Comparison of ENCODE assay signal across 25 cellular contexts in genomic region chr4:620201-620600, GRCh38. TPM values are rescaled to one million over a fixed set of nuclear protein-coding genes. Genes with fewer than 3 reads are reported as not detected.
A peak's percentile ranks its signal among the peaks of the same experiment; 100 is the strongest.
DNase-seq lines count a peak whose midpoint lies in the region; ATAC-seq and TF ChIP-seq lines count a peak whose summit lies in the region.
"Had no signal": no experiment of that assay in that cellular context is flagged by ENCODE, and none has a peak within 500 bp of the region (broad histone marks: within the 10 kb centered on the region; RNA-seq: fewer than 3 reads in every experiment).

No MANE protein-coding gene starts in this region.

- H3K27ac ChIP-seq in osteoblast (ENCODE audit: low read depth, low read length) = no peak overlapping the region
- H3K27ac ChIP-seq in aorta (ENCODE audit: low read depth in 1 of 2, low read length in 2 of 2) = no peak overlapping the region
- H3K27ac ChIP-seq: HL-60, Peyer's patch had no signal

- no peak overlapping the region for H3K4me2 ChIP-seq in osteoblast (ENCODE audit: insufficient read depth, low read length)

- H3K79me2 ChIP-seq in osteoblast (ENCODE audit: insufficient read depth, low read length) = no peaks in the 10 kb centered on the region

- H3K36me3 ChIP-seq in osteoblast (ENCODE audit: insufficient read depth, low read length) (no peaks in the 10 kb centered on the region), aorta (ENCODE audit: control insufficient read depth in 1 of 2, insufficient read depth in 2 of 2, low read length in 1 of 2) (no peaks in the 10 kb centered on the region)
- H3K36me3 ChIP-seq: BE2C, Peyer's patch had no signal

- no peaks in the 10 kb centered on the region for H3K27me3 ChIP-seq in osteoblast (ENCODE audit: insufficient read depth, low read length)
- no peaks in the 10 kb centered on the region for H3K27me3 ChIP-seq in aorta (ENCODE audit: control insufficient read depth in 1 of 2, insufficient read depth in 2 of 2, low read length in 1 of 2)
- H3K27me3 ChIP-seq: BE2C, Peyer's patch had no signal

- H4K20me1 ChIP-seq in osteoblast (ENCODE audit: insufficient read depth, low read length) = no peaks in the 10 kb centered on the region

- whole genome bisulfite sequencing in aorta, 2 donors = 72 to 73% methylated on average over 11 of the region's 11 CpGs

- H3K9me3 ChIP-seq in osteoblast (ENCODE audit: low read depth, low read length) (no peaks in the 10 kb centered on the region), aorta (ENCODE audit: control insufficient read depth, low read length) (peaks cover 2% of the 10 kb centered on the region)
- H3K9me3 ChIP-seq: Peyer's patch had no signal

- no peak overlapping the region for H2AFZ ChIP-seq in osteoblast (ENCODE audit: low read length)

- H3K4me3 ChIP-seq in osteoblast (ENCODE audit: insufficient read depth, low read length) (no peak overlapping the region), aorta (ENCODE audit: low read length in 2 of 2) (no peak overlapping the region)
- H3K4me3 ChIP-seq: Peyer's patch had no signal

- intact Hi-C loops in aorta (cut with DNase I) = no loop called here

- DNase-seq in activated effector memory CD4-positive, alpha-beta T cell treated with anti-CD3 and anti-CD28 coated beads, Interleukin-2, amount 50 U/mL, for 16 hours = peak; percentile 19
- no peak for DNase-seq in activated effector memory CD4-positive, alpha-beta T cell treated with Interleukin-2 at 50 U/mL for 16 hours
- DNase-seq in ecto neural progenitor cell (ENCODE audit: low spot score) (peak; percentile 27), osteoblast (ENCODE audit: insufficient read length, low spot score, missing footprints) (peak; percentile 35), aorta (peak; percentile 19 to 45), GOT3 (lab: John Stamatoyannopoulos, UW) (no peak)
- DNase-seq: 8988T, ACHN, BE2C, Calu3, DMS79 treated with DMSO at 0.1 percent for 48 hours, GF-D8, NCI-H1048, NCI-H1417, NCI-H1694, NCI-H2029 treated with DMSO at 0.1 percent for 48 hours, NCI-H2227 treated with DMSO at 0.1 percent for 48 hours, NCI-H526 treated with DMSO at 0.1 percent for 48 hours, SIG-M5 had no signal

- ATAC-seq in aorta (ENCODE audit: low FRiP score) (no peak), GM21529 (IDR thresholded peaks at IDR 0.05; ENCODE audit: unreplicated experiment) (no peak)

- no peak for TF ChIP-seq CTCF in osteoblast (IDR thresholded peaks at IDR 0.05; ENCODE audit: extremely low read depth, low read depth, low read length)

- H3K4me1 ChIP-seq in osteoblast (ENCODE audit: insufficient read depth, low read length) (no peaks in the 10 kb centered on the region), aorta (ENCODE audit: control insufficient read depth in 1 of 2, insufficient read depth in 2 of 2, low read length in 2 of 2) (no peaks in the 10 kb centered on the region)
- H3K4me1 ChIP-seq: BE2C, Peyer's patch had no signal

RNA-seq across cellular contexts. Expression of gene PDE6B, which starts 5.2 kb away (rescaled TPM):
- not detected in 2 replicates for total RNA-seq in osteoblast
- total RNA-seq in aorta = 1 to 10 TPM; 1.9 to 2.4 TPM
- 1 to 10 TPM; 1.1 to 4.0 TPM for polyA plus RNA-seq in aorta
- total RNA-seq: Calu3, H4, NCI-H460, OCI-LY7 had no signal

RNA-seq across cellular contexts. Expression of gene TMEM271, which starts 44.1 kb away (rescaled TPM):
- total RNA-seq in osteoblast (not detected in 2 replicates), aorta (not detected)
- polyA plus RNA-seq in aorta = not detected
- total RNA-seq: Calu3, NCI-H460, OCI-LY7, Peyer's patch had no signal

RNA-seq across cellular contexts. Expression of gene ATP5ME, which starts 53.9 kb away (rescaled TPM):
- total RNA-seq in osteoblast = 60.8 and 70.4 TPM in 2 replicates
- total RNA-seq in aorta = 100 to 1,000 TPM; 152 to 162 TPM
- polyA plus RNA-seq in aorta = 100 to 1,000 TPM; 492 to 599 TPM

RNA-seq across cellular contexts. Expression of gene MYL5, which starts 54.1 kb away (rescaled TPM):
- total RNA-seq in osteoblast = 17.7 and 22.8 TPM in 2 replicates
- total RNA-seq in aorta = 10 to 100 TPM in 1 of 2 donors, 1 to 10 TPM in 1; 5.7 to 11.5 TPM
- polyA plus RNA-seq in aorta = 10 to 100 TPM; 15.4 to 19.8 TPM

Comparison
In these comparisons a context has a peak if more than half of its experiments do, and no peak if none do; other contexts are left out.
1. DNase-seq: peak in activated effector memory CD4-positive, alpha-beta T cell treated with anti-CD3 and anti-CD28 coated beads, Interleukin-2, amount 50 U/mL, for 16 hours (single experiment), ecto neural progenitor cell (single experiment), osteoblast (single experiment) and aorta (2 of 2); none in activated effector memory CD4-positive, alpha-beta T cell treated with Interleukin-2 at 50 U/mL for 16 hours (single experiment) and GOT3 (single experiment).